ENCODE assay signal across 12 cellular contexts in the genomic region with DNA sequence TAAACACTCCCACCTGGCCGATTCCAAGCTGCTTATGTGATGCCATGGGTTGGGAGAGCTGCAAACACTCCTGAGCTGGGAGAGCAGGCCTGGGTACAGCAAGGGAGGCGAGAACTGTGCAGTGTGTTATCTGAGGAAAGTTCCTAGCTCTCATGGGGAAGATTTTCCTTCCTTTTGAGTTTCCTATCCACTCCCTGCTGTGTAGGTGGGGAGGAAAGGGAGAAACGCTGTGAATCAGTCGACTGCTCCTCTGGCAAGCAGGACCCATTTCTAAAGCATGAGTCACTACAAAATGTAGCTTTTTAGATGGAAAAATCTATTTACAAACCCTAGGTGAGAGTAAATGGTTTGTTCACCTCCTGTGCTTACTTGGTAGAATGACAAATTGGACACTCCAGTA.
A peak's percentile ranks its signal among the peaks of the same experiment; 100 is the strongest.
DNase-seq lines count a peak whose midpoint lies in the region; ATAC-seq and TF ChIP-seq lines count a peak whose summit lies in the region.
"Had no signal": no experiment of that assay in that cellular context is flagged by ENCODE, and none has a peak within 500 bp of the region (broad histone marks: within the 10 kb centered on the region; RNA-seq: fewer than 3 reads in every experiment).

No MANE protein-coding gene starts in this region.

- H3K4me3 ChIP-seq in left lung (no peak overlapping the region), gastrocnemius medialis (no peak overlapping the region)
- H3K4me3 ChIP-seq: K562 had no signal

- in situ Hi-C loops in ACHN (cut with HindIII; ENCODE audit: low pct_ligation_motif_present, low pct_unique_long_range_greater_than_20kb, low sequenced_read_pairs), result no loop called here
- in situ Hi-C loops in gastrocnemius medialis (cut with MboI; ENCODE audit: low sequenced_read_pairs in 4 of 4), result no loop called here

- H3K4me1 ChIP-seq in left lung, result peaks cover 10 to 46% of the 10 kb centered on the region in 2 donors
- H3K4me1 ChIP-seq in gastrocnemius medialis, result peaks cover 5 to 10% of the 10 kb centered on the region in 2 donors

- intact Hi-C loops in left lung (cut with DNase I), result no loop called here
- intact Hi-C loops in gastrocnemius medialis (cut with DNase I; ENCODE audit: low total_unique reads), result no loop called here

- TF ChIP-seq POLR2A in gastrocnemius medialis (IDR thresholded peaks at IDR 0.05), result no peak

- H3K9me3 ChIP-seq in left lung (no peaks in the 10 kb centered on the region), gastrocnemius medialis (no peaks in the 10 kb centered on the region)

- TF ChIP-seq CTCF in left lung (IDR thresholded peaks at IDR 0.05) (no peak), gastrocnemius medialis (IDR thresholded peaks at IDR 0.05 in 4 of 5, conservative IDR thresholded peaks at IDR 0.05 in 1 of 5) (no peak)

- H3K27me3 ChIP-seq in left lung (no peaks in the 10 kb centered on the region), gastrocnemius medialis (no peaks in the 10 kb centered on the region)

- no peak overlapping the region for H3K27ac ChIP-seq in left lung
- no peak overlapping the region for H3K27ac ChIP-seq in gastrocnemius medialis
- H3K27ac ChIP-seq: C4-2B had no signal

- ATAC-seq in left lung, result peak; percentile 47
- ATAC-seq in activated CD4-positive, CD25-positive, alpha-beta regulatory T cell treated with anti-CD3 and anti-CD28 coated beads, Interleukin-2, amount 50 U/mL, for 24 hours, result no peak
- ATAC-seq in gastrocnemius medialis, result no peak
- ATAC-seq: K562 had no signal

- peak; percentile 64 for DNase-seq in ACHN
- peak; percentile 63 for DNase-seq in LHCN-M2 (ENCODE audit: low read depth)
- peak; percentile 68 for DNase-seq in dedifferentiated amniotic fluid mesenchymal stem cell (ENCODE audit: extremely low spot score)
- DNase-seq in left lung, result no peak
- no peak for DNase-seq in ecto neural progenitor cell (ENCODE audit: low spot score)
- DNase-seq in NOMO-1 treated with DMSO at 0.1 percent for 48 hours (lab: John Stamatoyannopoulos, UW; ENCODE audit: unreplicated experiment), result no peak
- no peak for DNase-seq in gastrocnemius medialis
- DNase-seq: activated naive CD8-positive, alpha-beta T cell treated with anti-CD3 and anti-CD28 coated beads, Interleukin-2, amount 10 ng/mL, durations not matched to agents 7 days and 5 days; NCI-H748 treated with DMSO at 0.1 percent for 48 hours had no signal

- H3K36me3 ChIP-seq in left lung (no peaks in the 10 kb centered on the region), gastrocnemius medialis (no peaks in the 10 kb centered on the region)

Comparison
In these comparisons a context has a peak if more than half of its experiments do, and no peak if none do; other contexts are left out.
1. DNase-seq: peak in ACHN (single experiment), LHCN-M2 (single experiment) and dedifferentiated amniotic fluid mesenchymal stem cell (single experiment); none in left lung (0 of 2), ecto neural progenitor cell (single experiment), NOMO-1 treated with DMSO at 0.1 percent for 48 hours (single experiment) and gastrocnemius medialis (0 of 2).